ENCODE assay signal across 8 cellular contexts in the genomic region with DNA sequence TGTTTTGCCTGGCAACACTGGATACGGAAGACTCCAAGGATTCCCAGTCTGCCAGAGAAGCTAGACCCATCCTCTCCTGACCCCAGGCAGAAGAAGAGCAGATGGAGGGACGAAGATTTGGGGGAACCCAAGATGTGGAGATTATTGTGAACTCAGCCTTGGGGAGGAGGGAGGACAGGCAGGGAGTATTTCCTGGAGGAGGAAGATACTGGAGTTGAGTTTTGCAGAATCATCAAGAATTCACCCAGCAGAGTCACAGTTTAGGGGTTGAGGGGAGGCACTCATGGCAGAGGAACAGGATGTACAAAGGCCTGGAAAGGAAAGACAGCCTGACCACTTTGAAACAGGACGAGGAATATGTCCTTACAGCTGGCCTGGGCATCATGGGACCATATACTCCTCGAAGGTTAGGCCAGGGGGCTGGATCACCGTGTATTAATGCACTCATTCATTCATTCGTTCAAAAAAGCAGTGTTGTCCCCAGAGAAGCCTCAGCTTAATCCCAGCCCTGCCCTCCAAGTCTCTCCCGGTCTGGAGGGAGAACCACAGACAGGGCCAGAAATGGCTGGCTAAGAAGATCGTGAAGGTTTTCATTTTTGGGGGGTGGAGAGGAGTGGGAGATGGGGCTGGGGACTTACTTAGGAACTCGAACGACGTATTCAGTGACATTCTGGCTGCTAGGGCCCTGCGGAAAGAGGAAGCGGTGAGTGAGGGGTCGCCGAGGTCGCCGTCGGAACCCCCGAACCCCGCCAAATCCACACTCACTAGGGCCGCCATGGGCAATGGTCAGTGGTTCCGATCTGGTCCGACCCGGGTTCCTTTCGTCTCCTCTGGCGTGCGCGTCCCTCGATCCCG. TPM values are rescaled to one million over a fixed set of nuclear protein-coding genes. Genes with fewer than 3 reads are reported as not detected.
DNase-seq lines count a peak whose midpoint lies in the region; TF ChIP-seq lines count a peak whose summit lies in the region.

No MANE protein-coding gene starts in this region.

- no peaks in the 10 kb centered on the region; the same call in 1 of the 2 replicates for H3K4me1 ChIP-seq in ES-I3 (ENCODE audit: insufficient read depth, low read length)
- H3K4me1 ChIP-seq in ectodermal cell (ENCODE audit: control insufficient read depth, insufficient read depth, low read length): peaks cover 3% of the 10 kb centered on the region
- H3K4me1 ChIP-seq in neuron (ENCODE audit: insufficient read depth, low read length): peaks cover 12% of the 10 kb centered on the region

- no peak overlapping the region for H3K27ac ChIP-seq in ectodermal cell (ENCODE audit: insufficient read depth, low read depth, low read length, poor library complexity, severe bottlenecking)

- H3K9ac ChIP-seq in ES-I3 (ENCODE audit: low read depth, low read length): peak overlapping the region; percentile 81

- WGBS in ectodermal cell, 2 experiments: 8 to 10% methylated on average over 30 of the region's 30 CpGs

- H3K27me3 ChIP-seq in ectodermal cell (ENCODE audit: control insufficient read depth, insufficient read depth, low read length, poor library complexity, severe bottlenecking) (no peaks in the 10 kb centered on the region), neuron (ENCODE audit: insufficient read depth, low read length) (no peaks in the 10 kb centered on the region)

- DNase-seq in NB4 (ENCODE audit: low read depth) (no peak), germinal center (ENCODE audit: low spot score) (no peak), NCI-H526 treated with DMSO at 0.1 percent for 48 hours (lab: John Stamatoyannopoulos, UW) (no peak), middle frontal gyrus (ENCODE audit: extremely low spot score, low spot score) (no peak), NCI-H1694 treated with DMSO at 0.1 percent for 48 hours (lab: John Stamatoyannopoulos, UW) (no peak)

- TF ChIP-seq POLR2A in NB4 (IDR thresholded peaks at IDR 0.05; ENCODE audit: extremely low read depth, insufficient read length): no peak

- H3K4me3 ChIP-seq in NB4 (ENCODE audit: low read depth, low read length) (peak overlapping the region; percentile 82), ectodermal cell (ENCODE audit: insufficient read depth, low read depth, low read length) (peak overlapping the region; percentile 77), neuron (ENCODE audit: low read length) (peak overlapping the region; percentile 88)

- no peak for TF ChIP-seq CTCF in NB4 (IDR thresholded peaks at IDR 0.05; ENCODE audit: low read depth, low read length)

- H2AFZ ChIP-seq in neuron (ENCODE audit: low read depth, low read length): peak overlapping the region; percentile 70

- H3K9me3 ChIP-seq in ES-I3 (ENCODE audit: control insufficient read depth, insufficient read depth, low read length): no peaks in the 10 kb centered on the region
- H3K9me3 ChIP-seq in ectodermal cell (ENCODE audit: control insufficient read depth, low read length): no peaks in the 10 kb centered on the region
- H3K9me3 ChIP-seq in neuron (ENCODE audit: low read length): no peaks in the 10 kb centered on the region

- H3K36me3 ChIP-seq in ES-I3 (ENCODE audit: insufficient read depth, low read length): peaks cover 13% of the 10 kb centered on the region; the same call in 1 of the 2 replicates
- H3K36me3 ChIP-seq in ectodermal cell (ENCODE audit: control insufficient read depth, insufficient read depth, low read length): peaks cover 8% of the 10 kb centered on the region
- H3K36me3 ChIP-seq in neuron (ENCODE audit: insufficient read depth, low read length): peaks cover 33% of the 10 kb centered on the region

RNA-seq across cellular contexts. Expression of a gene that starts 0.5 kb away (rescaled TPM):
- 73.7 TPM for polyA plus RNA-seq in ectodermal cell (2013, experiment 1 of 4)
- 74.2 TPM for polyA plus RNA-seq in ectodermal cell (2013, experiment 2 of 4)
- polyA plus RNA-seq in ectodermal cell (2013, experiment 3 of 4): 56.1 TPM
- polyA plus RNA-seq in ectodermal cell (2013, experiment 4 of 4): 59.9 TPM

RNA-seq across cellular contexts. Expression of a gene that starts 16.7 kb away (rescaled TPM):
- 2.2 TPM for polyA plus RNA-seq in ectodermal cell (2013, experiment 1 of 4)
- 2.2 TPM for polyA plus RNA-seq in ectodermal cell (2013, experiment 2 of 4)
- polyA plus RNA-seq in ectodermal cell (2013, experiment 3 of 4): 1.4 TPM
- polyA plus RNA-seq in ectodermal cell (2013, experiment 4 of 4): 1.6 TPM

RNA-seq across cellular contexts. Expression of a gene that starts 19.9 kb away (rescaled TPM):
- polyA plus RNA-seq in ectodermal cell (2013, experiment 1 of 4): 91.3 TPM
- polyA plus RNA-seq in ectodermal cell (2013, experiment 2 of 4): 99.7 TPM
- polyA plus RNA-seq in ectodermal cell (2013, experiment 3 of 4): 90.0 TPM
- polyA plus RNA-seq in ectodermal cell (2013, experiment 4 of 4): 94.2 TPM

RNA-seq across cellular contexts. Expression of a gene that starts 31.1 kb away (rescaled TPM):
- polyA plus RNA-seq in ectodermal cell (2013, experiment 1 of 4): 70.1 TPM
- polyA plus RNA-seq in ectodermal cell (2013, experiment 2 of 4): 66.8 TPM
- 65.2 TPM for polyA plus RNA-seq in ectodermal cell (2013, experiment 3 of 4)
- polyA plus RNA-seq in ectodermal cell (2013, experiment 4 of 4): 65.0 TPM

RNA-seq across cellular contexts. Expression of a gene that starts 32.2 kb away (rescaled TPM):
- 627 TPM for polyA plus RNA-seq in ectodermal cell (2013, experiment 1 of 4)
- 626 TPM for polyA plus RNA-seq in ectodermal cell (2013, experiment 2 of 4)
- 441 TPM for polyA plus RNA-seq in ectodermal cell (2013, experiment 3 of 4)
- 477 TPM for polyA plus RNA-seq in ectodermal cell (2013, experiment 4 of 4)
